Comparison of ENCODE assay signal across 1 cellular context in genomic region chr11:62546244-62546936, GRCh38.
TF ChIP-seq lines count a peak whose summit lies in the region.

AHNAK (minus strand) TSS chr11:62546806; CDS start chr11:62536098, 10,708 bp downstream.

TF ChIP-seq in K562, 482 proteins besides CTCF, POLR2A, EP300 and RAD21 (continued from another document and continues in another):
- no peak for TF ChIP-seq AFF1 (IDR thresholded peaks at IDR 0.05; ENCODE audit: low read depth in 1 of 2, partially characterized antibody in 2 of 2)
- TF ChIP-seq E2F5 (CRISPR knock-in tag; IDR thresholded peaks at IDR 0.05) = 0 out of 2 replicates have a peak, but pooled peaks have one; percentile 50
- 0 out of 2 replicates have a peak, but pooled peaks have one; percentile 21 for TF ChIP-seq MAX (CRISPR knock-in tag; IDR thresholded peaks at IDR 0.05)
- TF ChIP-seq KAT7 (CRISPR knock-in tag; IDR thresholded peaks at IDR 0.05; ENCODE audit: borderline replicate concordance) = 0 out of 2 replicates have a peak, but pooled peaks have one; percentile 21
- TF ChIP-seq RBBP5 (IDR thresholded peaks at IDR 0.05; ENCODE audit: borderline replicate concordance, insufficient read depth, low read length, poor library complexity, severe bottlenecking) = peak; percentile 72
- TF ChIP-seq ZBTB34 (CRISPR knock-in tag; IDR thresholded peaks at IDR 0.05) = no peak
- no peak for TF ChIP-seq GTF2E2 (tag; IDR thresholded peaks at IDR 0.05)
- TF ChIP-seq GATAD2B (IDR thresholded peaks at IDR 0.05; ENCODE audit: borderline replicate concordance) = peak; percentile 81; the same call in 1 of the 2 replicates
- TF ChIP-seq ZNF408 (CRISPR knock-in tag; IDR thresholded peaks at IDR 0.05; ENCODE audit: low read depth) = no peak
- TF ChIP-seq MTA1 (IDR thresholded peaks at IDR 0.05; ENCODE audit: borderline replicate concordance) = no peak
- peak; percentile 56; the same call in 1 of the 2 replicates for TF ChIP-seq CTBP1 (IDR thresholded peaks at IDR 0.05; ENCODE audit: borderline replicate concordance)
- TF ChIP-seq TRIM24 (IDR thresholded peaks at IDR 0.05) = no peak
- 0 out of 2 replicates have a peak, but pooled peaks have one; percentile 19 for TF ChIP-seq RB1 (IDR thresholded peaks at IDR 0.05; ENCODE audit: low read depth)
- no peak for TF ChIP-seq ZNF384 (IDR thresholded peaks at IDR 0.05; ENCODE audit: low read depth, low read length)
- TF ChIP-seq SMAD3 (CRISPR knock-in tag; conservative IDR thresholded peaks at IDR 0.05) = no peak
- TF ChIP-seq ETV6 (IDR thresholded peaks at IDR 0.05; ENCODE audit: borderline replicate concordance in 1 of 2, low read depth in 2 of 2, low read length in 1 of 2) = no peak
- TF ChIP-seq ETV6 (CRISPR knock-in tag; IDR thresholded peaks at IDR 0.05; ENCODE audit: borderline replicate concordance) = no peak
- no peak for TF ChIP-seq MEF2D (tag; conservative IDR thresholded peaks at IDR 0.05; ENCODE audit: low read depth)
- no peak for TF ChIP-seq RBM15 (IDR thresholded peaks at IDR 0.05; ENCODE audit: insufficient read depth, low read length)
- TF ChIP-seq GTF3C2 (IDR thresholded peaks at IDR 0.05; ENCODE audit: borderline replicate concordance, extremely low read depth, insufficient read length) = no peak
- peak; percentile 76 for TF ChIP-seq ZFX (CRISPR knock-in tag; IDR thresholded peaks at IDR 0.05)
- TF ChIP-seq SMARCB1 (IDR thresholded peaks at IDR 0.05; ENCODE audit: insufficient read length, low read depth) = no peak
- TF ChIP-seq NONO (IDR thresholded peaks at IDR 0.05; ENCODE audit: low read depth in 2 of 2, low read length in 1 of 2) = peak in 1 of 2 experiments; percentile 34; a peak in 2 of 4 replicates
- TF ChIP-seq L3MBTL2 (IDR thresholded peaks at IDR 0.05) = 0 out of 2 replicates have a peak, but pooled peaks have one; percentile 44
- TF ChIP-seq ZBTB26 (CRISPR knock-in tag; IDR thresholded peaks at IDR 0.05) = no peak
- peak; percentile 58; the same call in 1 of the 2 replicates for TF ChIP-seq ARID4B (CRISPR knock-in tag; IDR thresholded peaks at IDR 0.05)
- TF ChIP-seq HMGXB4 (CRISPR knock-in tag; IDR thresholded peaks at IDR 0.05) = 0 out of 2 replicates have a peak, but pooled peaks have one; percentile 39
- TF ChIP-seq HCFC1 (IDR thresholded peaks at IDR 0.05; ENCODE audit: low read depth, low read length) = 0 out of 2 replicates have a peak, but pooled peaks have one; percentile 13
- 0 out of 2 replicates have a peak, but pooled peaks have one; percentile 43 for TF ChIP-seq SAFB (IDR thresholded peaks at IDR 0.05; ENCODE audit: borderline replicate concordance, low read depth, low read length)
- no peak for TF ChIP-seq CREB3L1 (IDR thresholded peaks at IDR 0.05; ENCODE audit: borderline replicate concordance, low read depth)
- peak; percentile 83 for TF ChIP-seq VEZF1 (CRISPR knock-in tag; IDR thresholded peaks at IDR 0.05)
- TF ChIP-seq POLR2AphosphoS5 (IDR thresholded peaks at IDR 0.05; ENCODE audit: control insufficient read depth, insufficient read depth, low read depth, low read length) = peak; percentile 34; the same call in 1 of the 2 replicates
- no peak for TF ChIP-seq ZNF561 (CRISPR knock-in tag; conservative IDR thresholded peaks at IDR 0.05)
- no peak for TF ChIP-seq POLR2B (IDR thresholded peaks at IDR 0.05; ENCODE audit: low read depth, partially characterized antibody)
- TF ChIP-seq PTTG1 (tag; IDR thresholded peaks at IDR 0.05; ENCODE audit: low read depth) = no peak
- TF ChIP-seq PHTF2 (CRISPR knock-in tag; IDR thresholded peaks at IDR 0.05) = peak; percentile 26; the same call in 1 of the 2 replicates
- no peak for TF ChIP-seq MYC (IDR thresholded peaks at IDR 0.05; ENCODE audit: low read depth, low read length)
- TF ChIP-seq MYC (CRISPR knock-in tag; IDR thresholded peaks at IDR 0.05; ENCODE audit: borderline replicate concordance, low read depth) = peak; percentile 7; the same call in 1 of the 2 replicates
- 0 out of 2 replicates have a peak, but pooled peaks have one; percentile 39 for TF ChIP-seq ZFP1 (CRISPR knock-in tag; IDR thresholded peaks at IDR 0.05)
